8 cellular contexts compared by ENCODE assay signal in the genomic region with DNA sequence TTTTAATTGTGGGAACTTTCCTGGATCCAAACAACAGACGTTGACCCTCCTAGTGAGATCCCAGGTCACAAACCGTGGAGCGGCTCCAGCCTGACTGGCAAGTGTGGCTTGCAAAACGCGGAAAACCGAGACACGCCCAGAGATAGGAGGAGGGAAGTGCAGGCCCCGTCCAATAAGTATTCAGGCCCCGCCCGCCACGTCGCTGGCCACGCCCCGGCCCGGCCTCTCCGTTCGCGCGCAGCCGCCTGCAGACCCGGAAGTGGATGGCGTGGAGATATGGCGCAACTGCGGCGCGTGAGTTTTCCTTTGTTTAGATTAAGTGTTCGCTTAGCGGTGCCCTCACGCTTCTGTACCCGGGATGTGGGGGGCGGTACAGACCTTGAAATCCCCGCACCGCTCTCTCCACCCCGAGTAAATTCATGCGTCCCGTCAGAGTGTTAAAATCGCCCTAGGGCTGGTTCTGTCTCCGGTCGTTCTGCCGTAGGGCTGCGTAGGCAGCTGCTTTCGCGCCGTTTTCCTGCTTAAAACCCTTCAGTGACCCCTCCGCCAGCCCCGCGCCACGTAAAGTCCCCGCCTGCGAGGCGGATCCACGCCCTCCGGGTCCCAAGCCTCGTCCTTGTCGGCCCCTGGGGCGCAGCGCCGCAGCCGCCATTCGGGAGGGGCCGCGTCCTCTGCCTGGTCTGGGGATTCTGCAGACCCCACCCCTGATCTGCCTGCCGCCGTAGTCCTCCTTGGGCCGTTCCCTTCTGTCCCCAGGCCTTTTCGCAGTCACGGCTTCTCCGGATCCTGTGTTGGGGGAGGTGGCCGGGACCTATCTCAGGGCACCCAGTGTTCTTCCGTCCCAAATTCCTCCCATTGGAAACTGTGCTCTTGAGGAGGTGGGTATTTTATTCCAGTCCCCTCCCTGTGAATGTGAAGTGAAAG. TPM values are rescaled to one million over a fixed set of nuclear protein-coding genes. Genes with fewer than 3 reads are reported as not detected.
DNase-seq lines count a peak whose midpoint lies in the region; ATAC-seq and TF ChIP-seq lines count a peak whose summit lies in the region.

A gene (plus strand): TSS at position 250 of the 924 bp plus-strand sequence. CDS start 27 bp downstream, at position 277.

- peaks cover 8% of the 10 kb centered on the region; the same call in 1 of the 2 replicates for H4K20me1 ChIP-seq in BLaER1

- H3K9me3 ChIP-seq in BLaER1 = peaks cover 48% of the 10 kb centered on the region
- peaks cover 0 to 6% of the 10 kb centered on the region in 2 donors for H3K9me3 ChIP-seq in left lung

- H3K36me3 Mint-ChIP-seq in dendritic cell treated with granulocyte-macrophage colony-stimulating factor and Interleukin-4, amounts not matched to agents 40 ng/mL and 50 ng/mL, for 4 days (ENCODE audit: low read depth) = peaks cover 53% of the 10 kb centered on the region

- ATAC-seq in GM19372 (IDR thresholded peaks at IDR 0.05; ENCODE audit: low read depth, unreplicated experiment) = peak; percentile 96
- peak; percentile 51 for ATAC-seq in HG03558 (IDR thresholded peaks at IDR 0.05; ENCODE audit: extremely low read depth, unreplicated experiment)
- peak; percentile 100 for ATAC-seq in left lung

- H3K27ac Mint-ChIP-seq in dendritic cell treated with granulocyte-macrophage colony-stimulating factor and Interleukin-4, amounts not matched to agents 40 ng/mL and 50 ng/mL, for 4 days = peak within 1 kb of the TSS; percentile 93

- H3K9ac ChIP-seq in BLaER1 = peak within 1 kb of the TSS; percentile 100

- H3K4me1 ChIP-seq in BLaER1 = peaks cover 17% of the 10 kb centered on the region
- H3K4me1 ChIP-seq in left lung = peaks cover 11 to 29% of the 10 kb centered on the region in 2 donors

- DNase-seq in NCI-H748 treated with DMSO at 0.1 percent for 48 hours (lab: John Stamatoyannopoulos, UW) (peak; percentile 98), left lung (peak; percentile 97 to 98)
- peak; percentile 95 for DNase-seq in activated CD4-positive, alpha-beta T cell treated with anti-CD3 and anti-CD28 coated beads, Interleukin-2, amount 50 U/mL, for 24 hours (ENCODE audit: low read depth in 1 of 2, low spot score in 1 of 2)
- peak; percentile 96 to 98 for DNase-seq in stimulated activated CD4-positive, alpha-beta T cell treated with anti-CD3 and anti-CD28 coated beads, Interleukin-2, amount 100 ng/mL, for 48 hours

- intact Hi-C loops in dendritic cell treated with granulocyte-macrophage colony-stimulating factor and Interleukin-4, amounts not matched to agents 40 ng/mL and 50 ng/mL, for 4 days (cut with micrococcal nuclease) = loop anchor here (1.0 to 2.0 kb wide), 2 partner anchors 27 to 258 kb away; a partner anchor contains a TSS
- intact Hi-C loops in left lung (cut with DNase I) = no loop called here

- H3K4me2 ChIP-seq in BLaER1 = peak within 1 kb of the TSS; percentile 92

- H3K27ac ChIP-seq in BLaER1 (peak within 1 kb of the TSS; percentile 100), left lung (peak within 1 kb of the TSS; percentile 97 to 99)

- H3K36me3 ChIP-seq in BLaER1 = peaks cover 39% of the 10 kb centered on the region
- peaks cover 0 to 8% of the 10 kb centered on the region in 2 donors for H3K36me3 ChIP-seq in left lung

- no peak for TF ChIP-seq CTCF in left lung (IDR thresholded peaks at IDR 0.05)

- H3K27me3 ChIP-seq in BLaER1 (no peaks in the 10 kb centered on the region), left lung (no peaks in the 10 kb centered on the region)

- peak within 1 kb of the TSS; percentile 99 for H3K4me3 ChIP-seq in BLaER1
- H3K4me3 ChIP-seq in left lung = peak within 1 kb of the TSS; percentile 81 to 90

- H3K9me3 Mint-ChIP-seq in dendritic cell treated with granulocyte-macrophage colony-stimulating factor and Interleukin-4, amounts not matched to agents 40 ng/mL and 50 ng/mL, for 4 days = peaks cover 45% of the 10 kb centered on the region

- H3K27me3 Mint-ChIP-seq in dendritic cell treated with granulocyte-macrophage colony-stimulating factor and Interleukin-4, amounts not matched to agents 40 ng/mL and 50 ng/mL, for 4 days = no peaks in the 10 kb centered on the region

- peaks cover 13% of the 10 kb centered on the region for H3K4me1 Mint-ChIP-seq in dendritic cell treated with granulocyte-macrophage colony-stimulating factor and Interleukin-4, amounts not matched to agents 40 ng/mL and 50 ng/mL, for 4 days (ENCODE audit: low read depth)

- peak within 1 kb of the TSS; percentile 95 for H3K4me3 Mint-ChIP-seq in dendritic cell treated with granulocyte-macrophage colony-stimulating factor and Interleukin-4, amounts not matched to agents 40 ng/mL and 50 ng/mL, for 4 days

RNA-seq across cellular contexts. Expression of the gene that starts here (rescaled TPM):
- 10 to 100 TPM; 14.1 to 16.1 TPM for total RNA-seq in left lung

Comparison
In these comparisons a context has a peak if more than half of its experiments do, and no peak if none do; other contexts are left out.
1. Peak in every context shown above with its lines: DNase-seq, ATAC-seq, H3K4me3 ChIP-seq and H3K27ac ChIP-seq.